ENCODE assay signal across 8 cellular contexts in the genomic region with DNA sequence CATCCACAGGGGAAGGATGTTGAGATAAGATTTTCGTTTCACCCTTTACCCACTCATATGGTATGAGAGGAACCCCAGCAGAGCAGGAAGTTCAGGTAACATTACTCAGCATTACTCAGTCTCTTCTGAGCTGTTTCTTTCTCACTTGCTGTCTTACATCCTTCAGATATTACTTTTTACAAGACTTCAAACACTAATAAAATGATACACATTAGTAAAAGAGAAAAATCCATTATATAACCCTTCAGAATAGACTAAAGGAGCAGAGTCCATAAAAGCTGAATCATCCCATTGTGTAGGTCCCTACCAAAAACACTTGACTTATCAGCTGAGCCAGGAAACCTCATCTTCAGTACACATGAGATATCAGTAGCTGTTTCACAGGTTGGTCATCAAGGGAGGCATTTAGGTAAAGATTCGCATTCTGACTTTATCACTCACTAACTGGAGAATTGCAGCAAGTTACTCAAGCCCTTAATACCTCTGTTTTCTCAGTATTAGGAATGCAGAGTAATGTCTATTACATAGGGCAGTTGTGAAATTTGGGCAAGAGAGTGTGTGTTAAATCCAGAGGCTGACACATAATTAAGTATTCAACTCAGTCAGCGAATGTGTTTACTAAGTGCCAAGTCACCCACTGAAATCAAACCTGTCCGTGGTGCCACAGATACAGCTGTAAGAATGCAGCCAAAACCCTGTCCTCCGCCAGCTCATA. TPM values are rescaled to one million over a fixed set of nuclear protein-coding genes. Genes with fewer than 3 reads are reported as not detected.
DNase-seq lines count a peak whose midpoint lies in the region; ATAC-seq, FAIRE-seq and TF ChIP-seq lines count a peak whose summit lies in the region.

No MANE protein-coding gene starts in this region.

- CTCF ChIA-PET in K562 (lab: Yijun Ruan, JAX; ENCODE audit: low intra/inter-chr PET ratio): no interaction called here

- H3K9me3 ChIP-seq in K562 (replicated peaks; ENCODE audit: control insufficient read depth, insufficient read depth, low read depth, low read length): no peaks in the 10 kb centered on the region

- H3K27me3 ChIP-seq in ACC112 (ENCODE audit: insufficient read depth, low read length): no peaks in the 10 kb centered on the region
- no peaks in the 10 kb centered on the region for H3K27me3 ChIP-seq in K562 (ENCODE audit: control insufficient read depth in 2 of 2, insufficient read depth in 2 of 2, low read length in 2 of 2)

- peak overlapping the region; percentile 21 for H3K4me3 Mint-ChIP-seq in stimulated activated naive CD8-positive, alpha-beta T cell treated with anti-CD3 and anti-CD28 coated beads, Interleukin-15, Interleukin-2, amounts not matched to agents 100 ng/mL and 50 ng/mL, for 24 hours
- H3K4me3 Mint-ChIP-seq in endothelial cell (ENCODE audit: unreplicated experiment): no peak overlapping the region

- ATAC-seq in GM18520 (IDR thresholded peaks at IDR 0.05; ENCODE audit: unreplicated experiment) (peak; percentile 69), K562 (peak; percentile 81), GM21723 (IDR thresholded peaks at IDR 0.05; ENCODE audit: unreplicated experiment) (no peak), GM19452 (IDR thresholded peaks at IDR 0.05; ENCODE audit: unreplicated experiment) (no peak)

- BruUV-seq in K562 (replicated peaks; lab: Mats Ljungman, UMichigan): no TSS peak

- no peak for TF ChIP-seq CTCF in K562 (IDR thresholded peaks at IDR 0.05 in 2 of 3, conservative IDR thresholded peaks at IDR 0.05 in 1 of 3; ENCODE audit: insufficient read depth in 2 of 3, low read depth in 1 of 3, low read length in 3 of 3)
- TF ChIP-seq CTCF in endothelial cell (IDR thresholded peaks at IDR 0.05; ENCODE audit: unreplicated experiment): no peak

- H3K36me3 Mint-ChIP-seq in stimulated activated naive CD8-positive, alpha-beta T cell treated with anti-CD3 and anti-CD28 coated beads, Interleukin-15, Interleukin-2, amounts not matched to agents 100 ng/mL and 50 ng/mL, for 24 hours (ENCODE audit: low read depth): no peaks in the 10 kb centered on the region
- no peaks in the 10 kb centered on the region for H3K36me3 Mint-ChIP-seq in endothelial cell (ENCODE audit: low read depth, unreplicated experiment)

- H3K4me1 Mint-ChIP-seq in stimulated activated naive CD8-positive, alpha-beta T cell treated with anti-CD3 and anti-CD28 coated beads, Interleukin-15, Interleukin-2, amounts not matched to agents 100 ng/mL and 50 ng/mL, for 24 hours (ENCODE audit: low read depth): peaks cover 25% of the 10 kb centered on the region
- H3K4me1 Mint-ChIP-seq in endothelial cell (ENCODE audit: unreplicated experiment): peaks cover 8% of the 10 kb centered on the region

- H3K4me3 ChIP-seq in ACC112 (ENCODE audit: low read depth, low read length): peak overlapping the region; percentile 46; the same call in 1 of the 2 replicates
- H3K4me3 ChIP-seq in K562: no peak overlapping the region

- peak in 1 of 2 experiments; percentile 18; a peak in 2 of 4 replicates for TF ChIP-seq RAD21 in K562 (CRISPR knock-in tag; conservative IDR thresholded peaks at IDR 0.05 in 1 of 2, IDR thresholded peaks at IDR 0.05 in 1 of 2)

- peak overlapping the region; percentile 80 for H3K27ac Mint-ChIP-seq in stimulated activated naive CD8-positive, alpha-beta T cell treated with anti-CD3 and anti-CD28 coated beads, Interleukin-15, Interleukin-2, amounts not matched to agents 100 ng/mL and 50 ng/mL, for 24 hours
- H3K27ac Mint-ChIP-seq in endothelial cell (ENCODE audit: unreplicated experiment): no peak overlapping the region

- peak; percentile 81 for FAIRE-seq in K562 (lab: Jason Lieb, UNC)

- H3K9me1 ChIP-seq in K562 (ENCODE audit: control insufficient read depth, insufficient read depth, low read length): no peaks in the 10 kb centered on the region

- intact Hi-C loops in K562 (cut with micrococcal nuclease): no loop called here

- no peaks in the 10 kb centered on the region for H3K79me2 ChIP-seq in ACC112 (ENCODE audit: control insufficient read depth, insufficient read depth, low read length, unreplicated experiment)
- H3K79me2 ChIP-seq in K562 (ENCODE audit: control insufficient read depth, insufficient read depth, low read length): no peaks in the 10 kb centered on the region

- no peak for TF ChIP-seq POLR2A in K562 (conservative IDR thresholded peaks at IDR 0.05)

- WGBS in K562 (ENCODE audit: insufficient coverage, low coverage, missing lambda C conversion rate): 27% methylated on average over 5 of the region's 5 CpGs

- H2AFZ ChIP-seq in ACC112 (ENCODE audit: low read length, unreplicated experiment) (peak overlapping the region; percentile 16), K562 (ENCODE audit: low read depth, low read length) (no peak overlapping the region)

- no peaks in the 10 kb centered on the region for H4K20me1 ChIP-seq in K562 (replicated peaks; ENCODE audit: control insufficient read depth, insufficient read depth, low read length)

- H3K36me3 ChIP-seq in ACC112 (ENCODE audit: insufficient read depth, low read length): no peaks in the 10 kb centered on the region
- H3K36me3 ChIP-seq in K562 (ENCODE audit: control insufficient read depth, insufficient read depth, low read length): no peaks in the 10 kb centered on the region

- H3K27ac ChIP-seq in ACC112 (ENCODE audit: low read depth, low read length) (peak overlapping the region; percentile 81), K562 (ENCODE audit: extremely low read depth, low read depth, low read length) (no peak overlapping the region)

- H3K27me3 Mint-ChIP-seq in stimulated activated naive CD8-positive, alpha-beta T cell treated with anti-CD3 and anti-CD28 coated beads, Interleukin-15, Interleukin-2, amounts not matched to agents 100 ng/mL and 50 ng/mL, for 24 hours: no peaks in the 10 kb centered on the region
- H3K27me3 Mint-ChIP-seq in endothelial cell (ENCODE audit: unreplicated experiment): no peaks in the 10 kb centered on the region

- TF ChIP-seq EP300 in K562 (IDR thresholded peaks at IDR 0.05; ENCODE audit: low read length): peak; percentile 76

- DNase-seq in HK-2 (ENCODE audit: unreplicated experiment) (peak; percentile 27), K562 (ENCODE audit: extremely low read depth in 1 of 4, low spot score in 3 of 4) (peak in 3 of 4 experiments; percentile 21 to 71 (median 55)), endothelial cell (ENCODE audit: low spot score) (no peak)

- in situ Hi-C loops in K562 (cut with MboI): no loop called here

- no peaks in the 10 kb centered on the region for H3K9me3 Mint-ChIP-seq in stimulated activated naive CD8-positive, alpha-beta T cell treated with anti-CD3 and anti-CD28 coated beads, Interleukin-15, Interleukin-2, amounts not matched to agents 100 ng/mL and 50 ng/mL, for 24 hours
- no peaks in the 10 kb centered on the region for H3K9me3 Mint-ChIP-seq in endothelial cell (ENCODE audit: unreplicated experiment)

- POLR2A ChIA-PET in K562 (lab: Yijun Ruan, JAX): interaction anchor here (0.9 to 1.0 kb wide), 4 partner anchors 25 to 168 kb away, joined by 3 read pairs; a partner anchor contains a TSS

- no peak overlapping the region for H3K9ac ChIP-seq in K562 (ENCODE audit: insufficient read depth in 1 of 2, low read depth in 2 of 2, low read length in 2 of 2)

- no peak overlapping the region for H3K4me2 ChIP-seq in K562 (ENCODE audit: insufficient read depth, low read length)

- peaks cover 28% of the 10 kb centered on the region for H3K4me1 ChIP-seq in ACC112 (ENCODE audit: control insufficient read depth, insufficient read depth, low read length, unreplicated experiment)
- peaks cover under 1 to 8% of the 10 kb centered on the region in 2 experiments; a peak in 2 of 5 replicates for H3K4me1 ChIP-seq in K562 (replicated peaks in 1 of 2; ENCODE audit: control insufficient read depth in 2 of 2, insufficient read depth in 2 of 2, low read length in 2 of 2)

TF ChIP-seq in K562, 482 proteins besides CTCF, POLR2A, EP300 and RAD21 (continues in another document):
- 0 out of 2 replicates have a peak, but pooled peaks have one; percentile 48 for TF ChIP-seq SMARCC2 (IDR thresholded peaks at IDR 0.05; ENCODE audit: low read depth)
- TF ChIP-seq SMAD4 (CRISPR knock-in tag; conservative IDR thresholded peaks at IDR 0.05): no peak
- peak; percentile 47; the same call in 1 of the 2 replicates for TF ChIP-seq CREM (IDR thresholded peaks at IDR 0.05; ENCODE audit: low read depth)
- TF ChIP-seq ZNF324 (CRISPR knock-in tag; IDR thresholded peaks at IDR 0.05): no peak
- no peak for TF ChIP-seq HLTF (IDR thresholded peaks at IDR 0.05)
- TF ChIP-seq, protein P1, sequence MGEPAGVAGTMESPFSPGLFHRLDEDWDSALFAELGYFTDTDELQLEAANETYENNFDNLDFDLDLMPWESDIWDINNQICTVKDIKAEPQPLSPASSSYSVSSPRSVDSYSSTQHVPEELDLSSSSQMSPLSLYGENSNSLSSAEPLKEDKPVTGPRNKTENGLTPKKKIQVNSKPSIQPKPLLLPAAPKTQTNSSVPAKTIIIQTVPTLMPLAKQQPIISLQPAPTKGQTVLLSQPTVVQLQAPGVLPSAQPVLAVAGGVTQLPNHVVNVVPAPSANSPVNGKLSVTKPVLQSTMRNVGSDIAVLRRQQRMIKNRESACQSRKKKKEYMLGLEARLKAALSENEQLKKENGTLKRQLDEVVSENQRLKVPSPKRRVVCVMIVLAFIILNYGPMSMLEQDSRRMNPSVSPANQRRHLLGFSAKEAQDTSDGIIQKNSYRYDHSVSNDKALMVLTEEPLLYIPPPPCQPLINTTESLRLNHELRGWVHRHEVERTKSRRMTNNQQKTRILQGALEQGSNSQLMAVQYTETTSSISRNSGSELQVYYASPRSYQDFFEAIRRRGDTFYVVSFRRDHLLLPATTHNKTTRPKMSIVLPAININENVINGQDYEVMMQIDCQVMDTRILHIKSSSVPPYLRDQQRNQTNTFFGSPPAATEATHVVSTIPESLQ (CRISPR knock-in tag; IDR thresholded peaks at IDR 0.05): no peak

RNA-seq across cellular contexts. Expression of a gene that starts 44.7 kb away (rescaled TPM):
- total RNA-seq in K562 (2011; cell fraction: chromatin; rRNA removed; ENCODE audit: low replicate concordance): 54.5 and 86.4 TPM in 2 replicates
- 136 and 139 TPM in 2 replicates for total RNA-seq in K562 (2011; cell fraction: nucleolus; rRNA removed)
- 92.4 and 113 TPM in 2 replicates for total RNA-seq in K562 (2011; cell fraction: nucleoplasm; rRNA removed)
- 6.9 and 10.3 TPM in 2 replicates for total RNA-seq in K562 (2014; rRNA removed)
- 7.4 and 8.0 TPM in 2 replicates for total RNA-seq in K562 (2014; rRNA removed; fragmentation: Illumina TruSeq; extraction: Trizol)
- 4.5 TPM in 2 replicates for total RNA-seq in K562 (2015; rRNA removed; fragmentation: Illumina TruSeq; extraction: Trizol)
- total RNA-seq in K562 (2021): 23.9 and 25.2 TPM in 2 replicates
- polyA plus RNA-seq in K562 (2011; rRNA removed): 11.7 and 19.1 TPM in 2 replicates
- 6.6 and 12.0 TPM in 2 replicates for polyA plus RNA-seq in K562 (2011; cell fraction: cytosol; rRNA removed)
- 52.6 and 53.4 TPM in 2 replicates for polyA plus RNA-seq in K562 (2011; cell fraction: nucleus; rRNA removed)
- 14.7 and 29.2 TPM in 2 replicates for polyA plus RNA-seq in K562 (2012)
- 11.1 and 12.6 TPM in 2 replicates for polyA plus RNA-seq in K562 (2014; fragmentation: Illumina TruSeq; extraction: Trizol)
- 1 to 10 TPM; 3.2 to 3.7 TPM for polyA plus RNA-seq in K562 (2014; fragmentation: Nextera tagmentation; extraction: Ambion mirVana)
- polyA plus RNA-seq in K562 (2014; rRNA removed): 8.6 and 10.2 TPM in 2 replicates
- 33.0 and 43.0 TPM in 2 replicates for polyA minus RNA-seq in K562 (2011; rRNA and poly(A)+ RNA removed)
- polyA minus RNA-seq in K562 (2011; cell fraction: cytosol; rRNA and poly(A)+ RNA removed): 10.3 and 16.2 TPM in 2 replicates
- 87.2 and 133 TPM in 2 replicates for polyA minus RNA-seq in K562 (2011; cell fraction: nucleus; rRNA and poly(A)+ RNA removed)
- 328 TPM for total RNA-seq in endothelial cell (ENCODE audit: unreplicated experiment)

Comparison
In these comparisons a context has a peak if more than half of its experiments do, and no peak if none do; other contexts are left out.
1. ATAC-seq: peak in GM18520 (single experiment) and K562 (single experiment); none in GM21723 (single experiment) and GM19452 (single experiment).